In the genomic region with DNA sequence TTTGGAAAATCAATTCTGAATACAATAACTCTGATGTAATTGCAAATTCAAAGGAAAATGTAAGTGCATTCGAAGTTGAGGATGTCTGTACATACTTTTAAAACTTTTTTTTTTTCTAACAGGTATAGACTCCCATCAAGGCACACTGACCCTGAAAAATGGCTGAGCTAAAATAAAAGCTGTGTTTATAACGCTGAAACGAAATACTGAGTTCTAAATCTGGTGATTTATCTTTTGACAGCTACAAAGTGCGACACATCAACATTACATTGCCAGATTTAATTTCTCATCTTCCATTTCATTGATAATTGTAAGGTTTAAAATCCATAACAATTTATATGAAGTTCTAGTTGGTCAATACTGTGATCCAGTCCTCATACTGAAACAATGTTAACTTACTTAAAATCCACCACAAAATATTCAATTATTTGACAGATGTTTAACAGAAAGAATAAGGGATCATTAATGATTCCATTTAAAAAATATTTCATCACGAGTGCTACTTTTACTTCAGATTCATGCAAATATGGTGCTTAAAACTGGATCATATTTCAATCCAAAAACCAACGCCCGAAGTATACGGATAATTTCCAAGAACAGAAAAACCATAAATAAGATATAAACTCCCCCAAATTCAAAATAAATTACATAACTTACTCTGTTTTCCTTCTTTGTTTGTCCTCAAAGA, we compare ENCODE assay signal across 8 cellular contexts. TPM values are rescaled to one million over a fixed set of nuclear protein-coding genes. Genes with fewer than 3 reads are reported as not detected.
DNase-seq lines count a peak whose midpoint lies in the region; ATAC-seq and TF ChIP-seq lines count a peak whose summit lies in the region.

No MANE protein-coding gene starts in this region.

- H3K9me3 ChIP-seq in HEK293 (ENCODE audit: control insufficient read depth, insufficient read depth, low read depth, low read length) (no peaks in the 10 kb centered on the region), right cardiac atrium (ENCODE audit: control insufficient read depth, low read length) (no peaks in the 10 kb centered on the region)

- no peaks in the 10 kb centered on the region for H3K9me3 Mint-ChIP-seq in WTC11
- no peaks in the 10 kb centered on the region for H3K9me3 Mint-ChIP-seq in stimulated activated effector memory CD8-positive, alpha-beta T cell treated with anti-CD3 and anti-CD28 coated beads, Interleukin-12 subunit alpha, Interleukin-12 subunit beta, amount 100 ng/mL, for 72 hours

- no peak for DNase-seq in WTC11 (ENCODE audit: low spot score)
- no peak for DNase-seq in right cardiac atrium
- DNase-seq in stimulated activated effector memory CD8-positive, alpha-beta T cell treated with anti-CD3 and anti-CD28 coated beads, Interleukin-12 subunit alpha, Interleukin-12 subunit beta, amount 100 ng/mL, for 72 hours (ENCODE audit: low spot score in 2 of 2) = no peak
- DNase-seq in globus pallidus (ENCODE audit: low spot score) = no peak
- DNase-seq in AG08395 (ENCODE audit: low spot score) = no peak
- DNase-seq in activated CD4-positive, alpha-beta T cell treated with anti-CD3 and anti-CD28 coated beads, Interleukin-2, amount 50 U/mL, for 48 hours = no peak

- no peak for ATAC-seq in WTC11
- ATAC-seq in right cardiac atrium = no peak
- no peak for ATAC-seq in stimulated activated effector memory CD8-positive, alpha-beta T cell treated with anti-CD3 and anti-CD28 coated beads, Interleukin-12 subunit alpha, Interleukin-12 subunit beta, amount 100 ng/mL, for 72 hours
- ATAC-seq in GM21423 (IDR thresholded peaks at IDR 0.05; ENCODE audit: unreplicated experiment) = no peak

- H3K4me3 Mint-ChIP-seq in WTC11 = peak overlapping the region; percentile 89
- peak overlapping the region; percentile 80 for H3K4me3 Mint-ChIP-seq in stimulated activated effector memory CD8-positive, alpha-beta T cell treated with anti-CD3 and anti-CD28 coated beads, Interleukin-12 subunit alpha, Interleukin-12 subunit beta, amount 100 ng/mL, for 72 hours

- H3K36me3 Mint-ChIP-seq in WTC11 = no peaks in the 10 kb centered on the region
- H3K36me3 Mint-ChIP-seq in stimulated activated effector memory CD8-positive, alpha-beta T cell treated with anti-CD3 and anti-CD28 coated beads, Interleukin-12 subunit alpha, Interleukin-12 subunit beta, amount 100 ng/mL, for 72 hours = no peaks in the 10 kb centered on the region

- CTCF ChIA-PET in HEK293 (lab: Yijun Ruan, JAX) = interaction anchor here (0.8 kb wide), 1 partner anchor 294 kb away, joined by 3 read pairs; no protein-coding TSS in a partner anchor
- CTCF ChIA-PET in WTC11 (lab: Charles Lee) = interaction anchor here (0.7 to 2.4 kb wide), 2 partner anchors 61 to 214 kb away, joined by 3 to 9 read pairs; no protein-coding TSS in a partner anchor

- TF ChIP-seq CTCF in HEK293 (tag by site-specific recombination; IDR thresholded peaks at IDR 0.05) = no peak
- TF ChIP-seq CTCF in WTC11 (IDR thresholded peaks at IDR 0.05) = no peak

- intact Hi-C loops in right cardiac atrium (cut with DNase I) = no loop called here

- H3K27me3 ChIP-seq in right cardiac atrium (ENCODE audit: control insufficient read depth, insufficient read depth) = no peaks in the 10 kb centered on the region

- no peaks in the 10 kb centered on the region for H3K36me3 ChIP-seq in HEK293 (ENCODE audit: control insufficient read depth in 2 of 2, insufficient read depth in 1 of 2, low read length in 2 of 2)

- H3K27ac Mint-ChIP-seq in WTC11 = peak overlapping the region; percentile 88
- H3K27ac Mint-ChIP-seq in stimulated activated effector memory CD8-positive, alpha-beta T cell treated with anti-CD3 and anti-CD28 coated beads, Interleukin-12 subunit alpha, Interleukin-12 subunit beta, amount 100 ng/mL, for 72 hours = peak overlapping the region; percentile 84

- H3K27ac ChIP-seq in HEK293 (ENCODE audit: extremely low read depth, low read depth, low read length) (peak overlapping the region; percentile 97), right cardiac atrium (ENCODE audit: low read length) (no peak overlapping the region)

- H3K4me1 Mint-ChIP-seq in WTC11 = peaks cover 32% of the 10 kb centered on the region
- peaks cover 10% of the 10 kb centered on the region for H3K4me1 Mint-ChIP-seq in stimulated activated effector memory CD8-positive, alpha-beta T cell treated with anti-CD3 and anti-CD28 coated beads, Interleukin-12 subunit alpha, Interleukin-12 subunit beta, amount 100 ng/mL, for 72 hours

- WGBS in right cardiac atrium = 40% methylated on average over 8 of the region's 8 CpGs

- H3K27me3 Mint-ChIP-seq in WTC11 (ENCODE audit: low read depth) = no peaks in the 10 kb centered on the region

- H3K4me3 ChIP-seq in HEK293 (ENCODE audit: low read depth, low read length) (peak overlapping the region; percentile 68), right cardiac atrium (ENCODE audit: low read length) (peak overlapping the region; percentile 74)

- H3K4me1 ChIP-seq in HEK293 (ENCODE audit: control insufficient read depth, insufficient read depth, low read length) (peaks cover 23% of the 10 kb centered on the region), right cardiac atrium (ENCODE audit: control insufficient read depth, insufficient read depth, low read length) (peaks cover 2% of the 10 kb centered on the region)

- POLR2A ChIA-PET in HEK293 (lab: Yijun Ruan, JAX) (no interaction called here), WTC11 (lab: Charles Lee) (no interaction called here)

TF ChIP-seq in HEK293, 187 proteins besides CTCF, POLR2A, EP300 and RAD21 (continues in another document):
- no peak for TF ChIP-seq ZNF426 (tag by site-specific recombination; IDR thresholded peaks at IDR 0.05)
- TF ChIP-seq, protein P1, sequence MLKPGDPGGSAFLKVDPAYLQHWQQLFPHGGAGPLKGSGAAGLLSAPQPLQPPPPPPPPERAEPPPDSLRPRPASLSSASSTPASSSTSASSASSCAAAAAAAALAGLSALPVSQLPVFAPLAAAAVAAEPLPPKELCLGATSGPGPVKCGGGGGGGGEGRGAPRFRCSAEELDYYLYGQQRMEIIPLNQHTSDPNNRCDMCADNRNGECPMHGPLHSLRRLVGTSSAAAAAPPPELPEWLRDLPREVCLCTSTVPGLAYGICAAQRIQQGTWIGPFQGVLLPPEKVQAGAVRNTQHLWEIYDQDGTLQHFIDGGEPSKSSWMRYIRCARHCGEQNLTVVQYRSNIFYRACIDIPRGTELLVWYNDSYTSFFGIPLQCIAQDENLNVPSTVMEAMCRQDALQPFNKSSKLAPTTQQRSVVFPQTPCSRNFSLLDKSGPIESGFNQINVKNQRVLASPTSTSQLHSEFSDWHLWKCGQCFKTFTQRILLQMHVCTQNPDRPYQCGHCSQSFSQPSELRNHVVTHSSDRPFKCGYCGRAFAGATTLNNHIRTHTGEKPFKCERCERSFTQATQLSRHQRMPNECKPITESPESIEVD (tag by site-specific recombination; IDR thresholded peaks at IDR 0.05) = peak; percentile 76

TF ChIP-seq in WTC11, 78 proteins besides CTCF, POLR2A, EP300 and RAD21:
- TF ChIP-seq NR2C2 (CRISPR knock-in tag; IDR thresholded peaks at IDR 0.05) = no peak
TF ChIP-seq in WTC11: peak in this region for 0.

RNA-seq across cellular contexts. Expression of a gene that starts 1.4 kb away (rescaled TPM):
- total RNA-seq in WTC11 (2021) = 11.2 to 12.2 TPM (median 11.6 TPM) in 3 replicates
- total RNA-seq in right cardiac atrium = 10 to 100 TPM; 16.6 to 18.3 (median 17.2) TPM
- polyA plus RNA-seq in right cardiac atrium = 4.9 TPM
